In the genomic region with DNA sequence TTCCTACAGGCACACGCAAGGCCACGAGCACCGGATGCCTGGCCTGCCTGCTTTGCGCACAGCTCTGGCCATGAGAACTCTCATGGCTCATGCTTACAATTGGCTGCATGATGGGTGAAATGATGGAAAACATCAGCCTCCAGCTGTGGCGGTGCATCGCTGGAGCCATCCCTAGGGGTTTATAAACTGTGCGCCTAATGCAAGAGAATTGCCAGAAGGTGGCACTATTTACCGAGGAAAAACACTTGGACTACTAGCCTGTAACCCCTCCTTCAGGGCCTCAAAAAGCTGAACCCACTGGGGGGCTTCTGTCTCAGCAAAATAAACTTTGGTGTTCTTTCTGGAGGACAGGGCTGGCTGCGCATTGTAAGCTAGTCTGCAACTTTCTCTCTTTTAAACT, we compare ENCODE assay signal across 8 cellular contexts. TPM values are rescaled to one million over a fixed set of nuclear protein-coding genes. Genes with fewer than 3 reads are reported as not detected.
DNase-seq lines count a peak whose midpoint lies in the region; ATAC-seq and TF ChIP-seq lines count a peak whose summit lies in the region.

No MANE protein-coding gene starts in this region.

- intact Hi-C loops in body of pancreas (cut with DNase I) = no loop called here

- ATAC-seq in body of pancreas = no peak
- no peak for ATAC-seq in HG02970 (IDR thresholded peaks at IDR 0.05; ENCODE audit: low FRiP score, unreplicated experiment)
- no peak for ATAC-seq in GM21367 (IDR thresholded peaks at IDR 0.05; ENCODE audit: unreplicated experiment)

- H3K4me3 ChIP-seq in body of pancreas = no peak overlapping the region

- DNase-seq in ELF-1 (ENCODE audit: low read depth, low spot score) (peak; percentile 58), body of pancreas (peak in 2 of 4 donors; percentile 2 to 8), midbrain (lab: John Stamatoyannopoulos, UW) (peak; percentile 19), NCI-H1436 (lab: John Stamatoyannopoulos, UW) (no peak), T-helper 9 cell (no peak)

- TF ChIP-seq CTCF in LNCAP (IDR thresholded peaks at IDR 0.05) = peak; percentile 40; the same call in 1 of the 2 replicates
- TF ChIP-seq CTCF in body of pancreas (IDR thresholded peaks at IDR 0.05) = peak in 5 of 7 experiments; percentile 19 to 37 (median 26)

- H3K4me1 ChIP-seq in body of pancreas = no peaks in the 10 kb centered on the region

- no peaks in the 10 kb centered on the region for H3K9me3 ChIP-seq in body of pancreas

- H3K36me3 ChIP-seq in body of pancreas (replicated peaks in 1 of 2; ENCODE audit: insufficient read depth in 1 of 2, low read depth in 2 of 2) = peaks cover 0 to 2% of the 10 kb centered on the region in 2 donors

- 72 to 87% methylated on average over 8 of the region's 9 CpGs for WGBS in body of pancreas, 2 donors

- no peak overlapping the region for H3K27ac ChIP-seq in body of pancreas

- H3K27me3 ChIP-seq in body of pancreas = no peaks in the 10 kb centered on the region

- no peak for TF ChIP-seq POLR2A in body of pancreas (IDR thresholded peaks at IDR 0.05)

RNA-seq across cellular contexts. Expression of gene PHKA2, which starts 51.9 kb away (rescaled TPM):
- 10 to 100 TPM; 21.0 to 37.6 TPM for total RNA-seq in body of pancreas

Comparison
In these comparisons a context has a peak if more than half of its experiments do, and no peak if none do; other contexts are left out.
1. DNase-seq: peak in ELF-1 (single experiment) and midbrain (single experiment); none in NCI-H1436 (single experiment) and T-helper 9 cell (single experiment).